ENCODE assay signal across 8 cellular contexts in the genomic region with DNA sequence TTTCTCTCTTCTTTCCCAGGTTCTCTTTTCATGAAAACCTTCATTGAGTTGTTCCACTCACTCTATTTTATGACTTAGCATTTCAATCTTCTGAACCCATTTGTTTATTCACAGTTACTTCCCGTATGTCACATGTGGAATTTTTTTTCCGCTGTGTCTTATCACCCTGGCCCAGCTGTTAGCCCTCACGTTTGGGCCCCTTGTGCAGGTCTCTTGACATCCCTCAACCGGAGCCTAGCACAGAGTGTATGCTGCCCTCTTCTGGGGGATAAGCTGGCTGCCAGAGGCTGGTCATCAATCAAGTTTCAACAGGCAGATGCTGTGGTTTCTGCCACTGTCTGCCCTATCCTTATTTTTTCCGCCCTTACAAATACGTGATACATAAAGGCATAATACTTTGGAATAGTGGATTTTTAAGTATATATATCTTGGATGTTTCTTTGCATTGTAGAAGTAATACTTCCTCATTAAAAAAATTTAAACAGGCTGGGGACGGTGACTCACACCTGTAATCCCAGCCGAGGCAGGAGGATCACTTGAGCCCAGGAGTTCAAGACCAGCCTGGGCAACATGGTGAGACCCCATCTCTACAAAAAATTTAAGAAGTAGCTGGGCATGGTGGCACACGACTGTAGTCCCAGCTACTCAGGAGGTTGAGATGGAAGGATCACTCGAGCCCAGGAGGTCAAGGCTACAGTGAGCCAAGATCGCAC. TPM values are rescaled to one million over a fixed set of nuclear protein-coding genes. Genes with fewer than 3 reads are reported as not detected.
DNase-seq lines count a peak whose midpoint lies in the region; ATAC-seq and TF ChIP-seq lines count a peak whose summit lies in the region.

No MANE protein-coding gene starts in this region.

- DNase-seq in DMS 273 treated with DMSO at 0.1 percent for 48 hours (lab: John Stamatoyannopoulos, UW) = peak; percentile 64
- DNase-seq in KBM-7 = peak; percentile 84
- DNase-seq in chondrocyte (ENCODE audit: low spot score) = no peak
- peak; percentile 17 for DNase-seq in midbrain (lab: John Stamatoyannopoulos, UW)
- DNase-seq in prostate gland (ENCODE audit: low spot score) = no peak
- no peak for DNase-seq in DMS79 (lab: John Stamatoyannopoulos, UW)

- no peaks in the 10 kb centered on the region for H3K9me2 ChIP-seq in SU-DHL-6 (replicated peaks; ENCODE audit: insufficient read depth, low read length)

- no peak overlapping the region for H3K4me2 ChIP-seq in SU-DHL-6 (ENCODE audit: low read depth, low read length, poor library complexity, severe bottlenecking)

- no peak overlapping the region for H3K4me3 ChIP-seq in SU-DHL-6 (ENCODE audit: insufficient read depth, low read length, poor library complexity, severe bottlenecking)
- H3K4me3 ChIP-seq in prostate gland = no peak overlapping the region

- no peak for TF ChIP-seq POLR2A in prostate gland (IDR thresholded peaks at IDR 0.05)

- no peaks in the 10 kb centered on the region for H3K9me3 ChIP-seq in SU-DHL-6 (ENCODE audit: insufficient read depth, low read length)
- no peaks in the 10 kb centered on the region for H3K9me3 ChIP-seq in prostate gland

- in situ Hi-C loops in KBM-7 (cut with MboI; ENCODE audit: low pct_unique_long_range_greater_than_20kb, low sequenced_read_pairs) = no loop called here

- ATAC-seq in GM18502 (IDR thresholded peaks at IDR 0.05; ENCODE audit: poor library complexity, unreplicated experiment) = no peak

- 73% methylated on average over 11 of the region's 11 CpGs for WGBS in prostate gland

- H3K27ac ChIP-seq in SU-DHL-6 (ENCODE audit: low read depth, low read length) (no peak overlapping the region), prostate gland (no peak overlapping the region)

- no peaks in the 10 kb centered on the region for H4K20me1 ChIP-seq in SU-DHL-6 (ENCODE audit: low read depth, low read length)

- no peak overlapping the region for H2AFZ ChIP-seq in SU-DHL-6 (ENCODE audit: low read depth, low read length, severe bottlenecking)

- peak overlapping the region; percentile 1 for H3K27ac Mint-ChIP-seq in chondrocyte (ENCODE audit: unreplicated experiment)

- TF ChIP-seq CTCF in SU-DHL-6 (IDR thresholded peaks at IDR 0.05; ENCODE audit: insufficient read depth, low read length, poor library complexity, severe bottlenecking) (peak; percentile 94), chondrocyte (IDR thresholded peaks at IDR 0.05) (peak; percentile 78), prostate gland (IDR thresholded peaks at IDR 0.05) (peak in 1 of 4 experiments; percentile 34)

- H3K27me3 ChIP-seq in SU-DHL-6 (ENCODE audit: low read length) = no peaks in the 10 kb centered on the region
- no peaks in the 10 kb centered on the region for H3K27me3 ChIP-seq in prostate gland (replicated peaks; ENCODE audit: insufficient read depth)

- H3F3A ChIP-seq in SU-DHL-6 (ENCODE audit: insufficient read depth) = no peaks in the 10 kb centered on the region

- H3K9me3 Mint-ChIP-seq in chondrocyte (ENCODE audit: low read depth) = no peaks in the 10 kb centered on the region

- no peaks in the 10 kb centered on the region for H3K4me1 ChIP-seq in prostate gland (replicated peaks)

- H3K36me3 ChIP-seq in SU-DHL-6 (ENCODE audit: low read length) (no peaks in the 10 kb centered on the region), prostate gland (peaks cover 5% of the 10 kb centered on the region in 2 donors)

- peaks cover 13% of the 10 kb centered on the region for H3K4me1 Mint-ChIP-seq in chondrocyte (ENCODE audit: low read depth)

- H3K79me2 ChIP-seq in SU-DHL-6 (ENCODE audit: insufficient read depth, low read length) = no peaks in the 10 kb centered on the region

- H3K4me3 Mint-ChIP-seq in chondrocyte (ENCODE audit: unreplicated experiment) = no peak overlapping the region

- no peak overlapping the region for H3K9ac ChIP-seq in SU-DHL-6 (ENCODE audit: low read length)

- H3K27me3 Mint-ChIP-seq in chondrocyte (ENCODE audit: low read depth) = no peaks in the 10 kb centered on the region

- intact Hi-C loops in prostate gland (cut with DNase I) = no loop called here

- peaks cover 15% of the 10 kb centered on the region for H3K36me3 Mint-ChIP-seq in chondrocyte (ENCODE audit: low read depth)

RNA-seq across cellular contexts. Expression of a gene that starts 38.8 kb away (rescaled TPM):
- total RNA-seq in chondrocyte (18.6 to 21.4 TPM (median 19.5 TPM) in 3 replicates), prostate gland (10 to 100 TPM; 12.7 to 42.4 TPM)

RNA-seq across cellular contexts. Expression of a gene that starts 57.0 kb away (rescaled TPM):
- total RNA-seq in chondrocyte (1.8 to 4.5 TPM (median 4.0 TPM) in 3 replicates), prostate gland (1 to 10 TPM in 1 of 2 donors, under 1 TPM in 1; 0.50 to 7.3 TPM)

RNA-seq across cellular contexts. Expression of a gene that starts 57.4 kb away (rescaled TPM):
- 10.9 to 11.5 TPM (median 10.9 TPM) in 3 replicates for total RNA-seq in chondrocyte
- total RNA-seq in prostate gland = 10 to 100 TPM; 10.7 to 27.0 TPM

Comparison
In these comparisons a context has a peak if more than half of its experiments do, and no peak if none do; other contexts are left out.
1. DNase-seq: peak in DMS 273 treated with DMSO at 0.1 percent for 48 hours (single experiment), KBM-7 (single experiment) and midbrain (single experiment); none in chondrocyte (single experiment), prostate gland (single experiment) and DMS79 (single experiment).